Comparison of ENCODE assay signal across 20 cellular contexts in genomic region chr16:322476-323143, GRCh38. TPM values are rescaled to one million over a fixed set of nuclear protein-coding genes. Genes with fewer than 3 reads are reported as not detected.
A peak's percentile ranks its signal among the peaks of the same experiment; 100 is the strongest.
DNase-seq lines count a peak whose midpoint lies in the region; ATAC-seq and TF ChIP-seq lines count a peak whose summit lies in the region.
"Had no signal": no experiment of that assay in that cellular context is flagged by ENCODE, and none has a peak within 500 bp of the region (broad histone marks: within the 10 kb centered on the region; RNA-seq: fewer than 3 reads in every experiment).

No MANE protein-coding gene starts in this region.

- no peaks in the 10 kb centered on the region for H3K9me3 ChIP-seq in CD4-positive, alpha-beta memory T cell (ENCODE audit: control insufficient read depth in 1 of 2, low read length in 2 of 2)
- no peaks in the 10 kb centered on the region for H3K9me3 ChIP-seq in HEK293 (ENCODE audit: control insufficient read depth, insufficient read depth, low read depth, low read length)

- intact Hi-C loops in CD4-positive, alpha-beta memory T cell (cut with micrococcal nuclease) = no loop called here

- peaks cover 67% of the 10 kb centered on the region for H3K4me1 ChIP-seq in CD4-positive, alpha-beta memory T cell (ENCODE audit: insufficient read depth, low read length)
- peaks cover 14% of the 10 kb centered on the region for H3K4me1 ChIP-seq in HEK293 (ENCODE audit: control insufficient read depth, insufficient read depth, low read length)

- peaks cover 19% of the 10 kb centered on the region for H3K36me3 ChIP-seq in CD4-positive, alpha-beta memory T cell (ENCODE audit: insufficient read depth, low read length)
- peaks cover 0 to 24% of the 10 kb centered on the region in 2 experiments; a peak in 1 of 3 replicates for H3K36me3 ChIP-seq in HEK293 (ENCODE audit: control insufficient read depth in 2 of 2, insufficient read depth in 1 of 2, low read length in 2 of 2)

- no peak for TF ChIP-seq CTCF in HEK293 (tag by site-specific recombination; IDR thresholded peaks at IDR 0.05)

- no peak for DNase-seq in CD4-positive, alpha-beta memory T cell
- DNase-seq in effector memory CD8-positive, alpha-beta T cell = no peak
- no peak for DNase-seq in natural killer cell treated with Interleukin-12 subunit alpha and Interleukin-12 subunit beta and Interleukin-15 and Interleukin-18, amount 100 ng/mL, for 72 hours (ENCODE audit: low spot score)
- no peak for DNase-seq in anterior cingulate cortex (lab: John Stamatoyannopoulos, UW)
- no peak for DNase-seq in D341Med (ENCODE audit: low spot score)
- DNase-seq: ACHN, DND-41, GDM1, GOT3, IMR-90, Kasumi-1, NCI-H1105, NCI-H1694, NCI-H2227 treated with DMSO at 0.1 percent for 48 hours, NCI-H524 had no signal

- peaks cover 0 to 5% (median 0%) of the 10 kb centered on the region in 8 donors for H3K9me3 Mint-ChIP-seq in CD4-positive, alpha-beta memory T cell
- no peaks in the 10 kb centered on the region for H3K9me3 Mint-ChIP-seq in effector memory CD8-positive, alpha-beta T cell
- H3K9me3 Mint-ChIP-seq in natural killer cell treated with Interleukin-12 subunit alpha and Interleukin-12 subunit beta and Interleukin-15 and Interleukin-18, amount 100 ng/mL, for 72 hours = no peaks in the 10 kb centered on the region

- peaks cover 42 to 83% (median 60%) of the 10 kb centered on the region in 4 donors for H3K4me1 Mint-ChIP-seq in CD4-positive, alpha-beta memory T cell
- H3K4me1 Mint-ChIP-seq in effector memory CD8-positive, alpha-beta T cell (ENCODE audit: low read depth in 2 of 2) = peaks cover 62 to 66% of the 10 kb centered on the region in 2 donors
- peaks cover 52 to 67% of the 10 kb centered on the region in 2 donors for H3K4me1 Mint-ChIP-seq in natural killer cell treated with Interleukin-12 subunit alpha and Interleukin-12 subunit beta and Interleukin-15 and Interleukin-18, amount 100 ng/mL, for 72 hours (ENCODE audit: low read depth in 2 of 2)

- H3K4me3 Mint-ChIP-seq in CD4-positive, alpha-beta memory T cell = peak overlapping the region in 4 of 8 donors; percentile 10 to 46 (median 22)
- peak overlapping the region in 1 of 2 donors; percentile 80 for H3K4me3 Mint-ChIP-seq in effector memory CD8-positive, alpha-beta T cell
- no peak overlapping the region for H3K4me3 Mint-ChIP-seq in natural killer cell treated with Interleukin-12 subunit alpha and Interleukin-12 subunit beta and Interleukin-15 and Interleukin-18, amount 100 ng/mL, for 72 hours

- CTCF ChIA-PET in CD4-positive, alpha-beta memory T cell (lab: Charles Lee; ENCODE audit: partially characterized antibody) = interaction anchor here (1.2 to 1.5 kb wide), 2 partner anchors 69 to 88 kb away, joined by 3 to 5 read pairs; partner anchors contain the start of gene FAM234A
- CTCF ChIA-PET in HEK293 (lab: Yijun Ruan, JAX) = interaction anchor here (0.7 to 1.3 kb wide), 3 partner anchors 34 to 181 kb away, joined by 3 to 5 read pairs (median 4); no protein-coding TSS in a partner anchor

- peaks cover 6 to 30% of the 10 kb centered on the region in 2 donors for H3K36me3 Mint-ChIP-seq in CD4-positive, alpha-beta memory T cell
- H3K36me3 Mint-ChIP-seq in effector memory CD8-positive, alpha-beta T cell (ENCODE audit: insufficient read depth) = peaks cover 52% of the 10 kb centered on the region
- no peaks in the 10 kb centered on the region for H3K36me3 Mint-ChIP-seq in natural killer cell treated with Interleukin-12 subunit alpha and Interleukin-12 subunit beta and Interleukin-15 and Interleukin-18, amount 100 ng/mL, for 72 hours

- H3K27ac ChIP-seq in CD4-positive, alpha-beta memory T cell (ENCODE audit: low read depth, low read length) = peak overlapping the region; percentile 20
- no peak overlapping the region for H3K27ac ChIP-seq in HEK293 (ENCODE audit: extremely low read depth, low read depth, low read length)

- ATAC-seq in effector memory CD8-positive, alpha-beta T cell (replicated peaks) = no peak
- no peak for ATAC-seq in natural killer cell treated with Interleukin-12 subunit alpha and Interleukin-12 subunit beta and Interleukin-15 and Interleukin-18, amount 100 ng/mL, for 72 hours
- no peak for ATAC-seq in HG02678 (IDR thresholded peaks at IDR 0.05; ENCODE audit: unreplicated experiment)
- no peak for ATAC-seq in GM21526 (IDR thresholded peaks at IDR 0.05; ENCODE audit: low FRiP score, unreplicated experiment)
- ATAC-seq: GM12878 had no signal

- no peaks in the 10 kb centered on the region for H3K27me3 Mint-ChIP-seq in CD4-positive, alpha-beta memory T cell
- H3K27me3 Mint-ChIP-seq in effector memory CD8-positive, alpha-beta T cell = no peaks in the 10 kb centered on the region
- no peaks in the 10 kb centered on the region for H3K27me3 Mint-ChIP-seq in natural killer cell treated with Interleukin-12 subunit alpha and Interleukin-12 subunit beta and Interleukin-15 and Interleukin-18, amount 100 ng/mL, for 72 hours

- no peak overlapping the region for H3K4me3 ChIP-seq in CD4-positive, alpha-beta memory T cell (ENCODE audit: low read length in 2 of 2)
- no peak overlapping the region for H3K4me3 ChIP-seq in HEK293 (ENCODE audit: low read depth, low read length)
- H3K4me3 ChIP-seq: GM12878 had no signal

- H3K27me3 ChIP-seq in CD4-positive, alpha-beta memory T cell (ENCODE audit: insufficient read depth, low read length) = no peaks in the 10 kb centered on the region

- H3K27ac Mint-ChIP-seq in CD4-positive, alpha-beta memory T cell = peak overlapping the region; percentile 74 to 99 (median 97)
- peak overlapping the region; percentile 38 to 93 for H3K27ac Mint-ChIP-seq in effector memory CD8-positive, alpha-beta T cell
- H3K27ac Mint-ChIP-seq in natural killer cell treated with Interleukin-12 subunit alpha and Interleukin-12 subunit beta and Interleukin-15 and Interleukin-18, amount 100 ng/mL, for 72 hours = peak overlapping the region; percentile 9 to 42

- POLR2A ChIA-PET in CD4-positive, alpha-beta memory T cell (lab: Charles Lee; ENCODE audit: partially characterized antibody) = interaction anchor here (1.3 kb wide), 1 partner anchor 87 kb away, joined by 4 read pairs; no protein-coding TSS in a partner anchor
- POLR2A ChIA-PET in HEK293 (lab: Yijun Ruan, JAX) = interaction anchor here (1.3 to 1.6 kb wide), 2 partner anchors 30 to 94 kb away, joined by 4 to 5 read pairs; partner anchors contain the start of gene AXIN1

TF ChIP-seq in HEK293, 187 proteins besides CTCF, POLR2A, EP300 and RAD21:
- TF ChIP-seq, protein P1, sequence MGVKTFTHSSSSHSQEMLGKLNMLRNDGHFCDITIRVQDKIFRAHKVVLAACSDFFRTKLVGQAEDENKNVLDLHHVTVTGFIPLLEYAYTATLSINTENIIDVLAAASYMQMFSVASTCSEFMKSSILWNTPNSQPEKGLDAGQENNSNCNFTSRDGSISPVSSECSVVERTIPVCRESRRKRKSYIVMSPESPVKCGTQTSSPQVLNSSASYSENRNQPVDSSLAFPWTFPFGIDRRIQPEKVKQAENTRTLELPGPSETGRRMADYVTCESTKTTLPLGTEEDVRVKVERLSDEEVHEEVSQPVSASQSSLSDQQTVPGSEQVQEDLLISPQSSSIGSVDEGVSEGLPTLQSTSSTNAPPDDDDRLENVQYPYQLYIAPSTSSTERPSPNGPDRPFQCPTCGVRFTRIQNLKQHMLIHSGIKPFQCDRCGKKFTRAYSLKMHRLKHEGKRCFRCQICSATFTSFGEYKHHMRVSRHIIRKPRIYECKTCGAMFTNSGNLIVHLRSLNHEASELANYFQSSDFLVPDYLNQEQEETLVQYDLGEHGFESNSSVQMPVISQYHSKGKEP (tag by site-specific recombination; IDR thresholded peaks at IDR 0.05) = no peak
- 0 out of 2 replicates have a peak, but pooled peaks have one; percentile 5 for TF ChIP-seq EGR2 (tag by site-specific recombination; IDR thresholded peaks at IDR 0.05; ENCODE audit: low read depth)

RNA-seq across cellular contexts. Expression of gene AXIN1, which starts 29.9 kb away (rescaled TPM):
- 10 to 100 TPM; 40.3 to 43.0 TPM for total RNA-seq in CD4-positive, alpha-beta memory T cell
- polyA plus RNA-seq in CD4-positive, alpha-beta memory T cell = 1 to 10 TPM in 1 of 2 donors, under 1 TPM in 1; 0.67 to 6.0 TPM
- 10 to 100 TPM; 20.1 to 29.1 TPM for total RNA-seq in natural killer cell treated with Interleukin-12 subunit alpha and Interleukin-12 subunit beta and Interleukin-15 and Interleukin-18, amount 100 ng/mL, for 72 hours

RNA-seq across cellular contexts. Expression of gene PDIA2, which starts 39.6 kb away (rescaled TPM):
- total RNA-seq in CD4-positive, alpha-beta memory T cell = not detected
- not detected for polyA plus RNA-seq in CD4-positive, alpha-beta memory T cell
- total RNA-seq in natural killer cell treated with Interleukin-12 subunit alpha and Interleukin-12 subunit beta and Interleukin-15 and Interleukin-18, amount 100 ng/mL, for 72 hours = not detected
- total RNA-seq: IMR-90 had no signal

RNA-seq across cellular contexts. Expression of gene ARHGDIG, which starts 42.2 kb away (rescaled TPM):
- total RNA-seq in CD4-positive, alpha-beta memory T cell = under 1 TPM in 1 of 2 experiments, not detected in 1; 0.96 TPM
- polyA plus RNA-seq in CD4-positive, alpha-beta memory T cell = not detected
- not detected for total RNA-seq in natural killer cell treated with Interleukin-12 subunit alpha and Interleukin-12 subunit beta and Interleukin-15 and Interleukin-18, amount 100 ng/mL, for 72 hours
- total RNA-seq: GM12878, HT1080 had no signal
- polyA plus RNA-seq: GM12878 had no signal

RNA-seq across cellular contexts. Expression of gene RGS11, which starts 46.9 kb away (rescaled TPM):
- total RNA-seq in CD4-positive, alpha-beta memory T cell = under 1 TPM in 1 of 2 experiments, not detected in 1; 0.44 TPM
- not detected for polyA plus RNA-seq in CD4-positive, alpha-beta memory T cell
- not detected for total RNA-seq in natural killer cell treated with Interleukin-12 subunit alpha and Interleukin-12 subunit beta and Interleukin-15 and Interleukin-18, amount 100 ng/mL, for 72 hours
- total RNA-seq: GM12878, HT1080 had no signal

RNA-seq across cellular contexts. Expression of gene MRPL28, which starts 47.7 kb away (rescaled TPM):
- 10 to 100 TPM; 27.9 to 29.2 TPM for total RNA-seq in CD4-positive, alpha-beta memory T cell
- polyA plus RNA-seq in CD4-positive, alpha-beta memory T cell = 10 to 100 TPM; 58.6 to 59.2 TPM
- total RNA-seq in natural killer cell treated with Interleukin-12 subunit alpha and Interleukin-12 subunit beta and Interleukin-15 and Interleukin-18, amount 100 ng/mL, for 72 hours = 10 to 100 TPM; 80.6 to 98.6 TPM

Comparison
In these comparisons a context has a peak if more than half of its experiments do, and no peak if none do; other contexts are left out.
1. H3K27ac Mint-ChIP-seq: peak in every context shown above with its lines; median percentile 97 in CD4-positive, alpha-beta memory T cell; 66 in effector memory CD8-positive, alpha-beta T cell; 26 in natural killer cell treated with Interleukin-12 subunit alpha and Interleukin-12 subunit beta and Interleukin-15 and Interleukin-18, amount 100 ng/mL, for 72 hours.